Comparison of ENCODE assay signal across 26 cellular contexts in genomic region chr5:37063739-37064138, GRCh38.
"Had no signal": no experiment of that assay in that cellular context is flagged by ENCODE, and none has a peak within 500 bp of the region (broad histone marks: within the 10 kb centered on the region; RNA-seq: fewer than 3 reads in every experiment).

No MANE protein-coding gene starts in this region.

- H3K4me1 Mint-ChIP-seq: endodermal cell; immature natural killer cell; natural killer cell; stimulated activated naive B cell treated with anti-CD40 and anti-IgM and Interleukin-4, amounts not matched to agents 10 μg/mL and 1 μg/mL and 100 μg/mL, for 72 hours had no signal

- H3K9me3 Mint-ChIP-seq: endodermal cell; immature natural killer cell; natural killer cell; stimulated activated naive B cell treated with anti-CD40 and anti-IgM and Interleukin-4, amounts not matched to agents 10 μg/mL and 1 μg/mL and 100 μg/mL, for 72 hours; stimulated activated naive CD8-positive, alpha-beta T cell treated with anti-CD3 and anti-CD28 coated beads, Interleukin-15, Interleukin-2, amounts not matched to agents 100 ng/mL and 50 ng/mL, for 24 hours had no signal

- H3K4me1 ChIP-seq: gastroesophageal sphincter, heart right ventricle, left ventricle myocardium inferior, lower lobe of right lung, pancreas, right lobe of liver, vagina had no signal

- ATAC-seq: esophagus mucosa; gastroesophageal sphincter; heart right ventricle; left colon; lower lobe of right lung; natural killer cell; pancreas; stimulated activated naive B cell treated with anti-CD40 and anti-IgM and Interleukin-4, amounts not matched to agents 10 μg/mL and 1 μg/mL and 100 μg/mL, for 72 hours had no signal

- H3K27me3 Mint-ChIP-seq: stimulated activated naive B cell treated with anti-CD40 and anti-IgM and Interleukin-4, amounts not matched to agents 10 μg/mL and 1 μg/mL and 100 μg/mL, for 72 hours; stimulated activated naive CD8-positive, alpha-beta T cell treated with anti-CD3 and anti-CD28 coated beads, Interleukin-15, Interleukin-2, amounts not matched to agents 100 ng/mL and 50 ng/mL, for 24 hours had no signal

- H3K4me3 ChIP-seq: gastroesophageal sphincter, heart right ventricle, left ventricle myocardium inferior, lower lobe of right lung, pancreas, right lobe of liver, thyroid gland, vagina had no signal

- H3K27me3 ChIP-seq: gastroesophageal sphincter, heart right ventricle, pancreas, right lobe of liver, thyroid gland, vagina had no signal

- H3K4me3 Mint-ChIP-seq: endodermal cell; immature natural killer cell; natural killer cell; stimulated activated naive B cell treated with anti-CD40 and anti-IgM and Interleukin-4, amounts not matched to agents 10 μg/mL and 1 μg/mL and 100 μg/mL, for 72 hours; stimulated activated naive CD8-positive, alpha-beta T cell treated with anti-CD3 and anti-CD28 coated beads, Interleukin-15, Interleukin-2, amounts not matched to agents 100 ng/mL and 50 ng/mL, for 24 hours had no signal

- H3K27ac Mint-ChIP-seq: endodermal cell; natural killer cell; stimulated activated naive B cell treated with anti-CD40 and anti-IgM and Interleukin-4, amounts not matched to agents 10 μg/mL and 1 μg/mL and 100 μg/mL, for 72 hours; stimulated activated naive CD8-positive, alpha-beta T cell treated with anti-CD3 and anti-CD28 coated beads, Interleukin-15, Interleukin-2, amounts not matched to agents 100 ng/mL and 50 ng/mL, for 24 hours had no signal

- DNase-seq: cortex of kidney; effector CD4-positive, alpha-beta T cell; endodermal cell; foreskin fibroblast; heart right ventricle; hypothalamus; immature natural killer cell; islet precursor cell; kidney glomerular epithelial cell; left colon; left ventricle myocardium inferior; lower lobe of right lung; natural killer cell; pancreas; right lobe of liver; stimulated activated CD4-positive, alpha-beta T cell treated with anti-CD3 and anti-CD28 coated beads, Interleukin-15, amount 100 ng/mL, for 24 hours; stimulated activated CD4-positive, alpha-beta T cell treated with anti-CD3 and anti-CD28 coated beads, Interleukin-2, amount 100 ng/mL, for 48 hours; stimulated activated naive B cell treated with anti-CD40 and anti-IgM and Interleukin-4, amounts not matched to agents 10 μg/mL and 1 μg/mL and 100 μg/mL, for 72 hours; thyroid gland; trophoblast cell had no signal

- H3K9me3 ChIP-seq: gastroesophageal sphincter, heart right ventricle, left ventricle myocardium inferior, lower lobe of right lung, pancreas, right lobe of liver, thyroid gland, vagina had no signal

- FAIRE-seq: small intestine had no signal

- H3K27ac ChIP-seq: epithelial cell of prostate, gastroesophageal sphincter, heart right ventricle, left ventricle myocardium inferior, lower lobe of right lung, pancreas, thyroid gland, vagina had no signal
